Comparison of ENCODE assay signal across 11 cellular contexts in genomic region chr1:34549199-34549598, GRCh38.
DNase-seq lines count a peak whose midpoint lies in the region; ATAC-seq and TF ChIP-seq lines count a peak whose summit lies in the region.
"Had no signal": no experiment of that assay in that cellular context is flagged by ENCODE, and none has a peak within 500 bp of the region (broad histone marks: within the 10 kb centered on the region; RNA-seq: fewer than 3 reads in every experiment).

No MANE protein-coding gene starts in this region.

- intact Hi-C loops in upper lobe of right lung (cut with DNase I) = no loop called here

- TF ChIP-seq CTCF in endothelial cell (IDR thresholded peaks at IDR 0.05; ENCODE audit: unreplicated experiment) (peak; percentile 43), upper lobe of right lung (IDR thresholded peaks at IDR 0.05) (no peak), HFFc6 (IDR thresholded peaks at IDR 0.05) (no peak)

- no peak overlapping the region for H3K27ac Mint-ChIP-seq in stimulated activated naive CD8-positive, alpha-beta T cell treated with anti-CD3 and anti-CD28 coated beads, Interleukin-15, amount 100 ng/mL, for 72 hours
- H3K27ac Mint-ChIP-seq in endothelial cell (ENCODE audit: unreplicated experiment) (no peak overlapping the region), HFFc6 (no peak overlapping the region)
- H3K27ac Mint-ChIP-seq: activated CD8-positive, alpha-beta memory T cell treated with anti-CD3 and anti-CD28 coated beads, Interleukin-2, amount 10 ng/mL, durations not matched to agents 7 days and 5 days had no signal

- no peak for ATAC-seq in stimulated activated naive CD8-positive, alpha-beta T cell treated with anti-CD3 and anti-CD28 coated beads, Interleukin-15, Interleukin-2, amounts not matched to agents 100 U/mL and 50 U/mL, for 24 hours
- no peak for ATAC-seq in stimulated activated naive CD8-positive, alpha-beta T cell treated with anti-CD3 and anti-CD28 coated beads, Interleukin-15, amount 100 ng/mL, for 72 hours
- peak; percentile 46 for ATAC-seq in upper lobe of right lung
- ATAC-seq: activated CD8-positive, alpha-beta memory T cell treated with anti-CD3 and anti-CD28 coated beads, Interleukin-2, amount 10 ng/mL, durations not matched to agents 7 days and 5 days had no signal

- no peak overlapping the region for H3K27ac ChIP-seq in upper lobe of right lung
- H3K27ac ChIP-seq in substantia nigra (ENCODE audit: low read depth, low read length, poor library complexity, severe bottlenecking) = no peak overlapping the region

- H3K4me1 ChIP-seq in upper lobe of right lung = no peaks in the 10 kb centered on the region

- H3K36me3 ChIP-seq in upper lobe of right lung = no peaks in the 10 kb centered on the region

- peaks cover 29% of the 10 kb centered on the region for H3K27me3 Mint-ChIP-seq in stimulated activated naive CD8-positive, alpha-beta T cell treated with anti-CD3 and anti-CD28 coated beads, Interleukin-15, amount 100 ng/mL, for 72 hours
- H3K27me3 Mint-ChIP-seq in endothelial cell (ENCODE audit: unreplicated experiment) (peaks cover 5% of the 10 kb centered on the region), HFFc6 (ENCODE audit: insufficient read depth) (no peaks in the 10 kb centered on the region; the same call in none of the 2 replicates)

- DNase-seq in stimulated activated naive CD8-positive, alpha-beta T cell treated with anti-CD3 and anti-CD28 coated beads, Interleukin-15, Interleukin-2, amounts not matched to agents 100 U/mL and 50 U/mL, for 24 hours = peak; percentile 12
- no peak for DNase-seq in stimulated activated naive CD8-positive, alpha-beta T cell treated with anti-CD3 and anti-CD28 coated beads, Interleukin-15, amount 100 ng/mL, for 72 hours
- DNase-seq in NAMALWA (ENCODE audit: low spot score) (peak; percentile 26), endothelial cell (ENCODE audit: low spot score) (peak; percentile 69), upper lobe of right lung (no peak), HFFc6 (no peak), substantia nigra (lab: John Stamatoyannopoulos, UW) (no peak), NCI-H345 treated with DMSO at 0.1 percent for 48 hours (lab: John Stamatoyannopoulos, UW; ENCODE audit: unreplicated experiment) (no peak)
- DNase-seq: activated CD8-positive, alpha-beta memory T cell treated with anti-CD3 and anti-CD28 coated beads, Interleukin-2, amount 10 ng/mL, durations not matched to agents 7 days and 5 days; DND-41; foreskin melanocyte had no signal

- no peaks in the 10 kb centered on the region for H3K9me3 ChIP-seq in upper lobe of right lung

- H3K36me3 Mint-ChIP-seq in endothelial cell (ENCODE audit: low read depth, unreplicated experiment) = no peaks in the 10 kb centered on the region
- H3K36me3 Mint-ChIP-seq in HFFc6 (ENCODE audit: low read depth) = peaks cover 7% of the 10 kb centered on the region; the same call in 1 of the 2 replicates
- H3K36me3 Mint-ChIP-seq: activated CD8-positive, alpha-beta memory T cell treated with anti-CD3 and anti-CD28 coated beads, Interleukin-2, amount 10 ng/mL, durations not matched to agents 7 days and 5 days had no signal

- no peak overlapping the region for H3K4me3 ChIP-seq in upper lobe of right lung

- no peaks in the 10 kb centered on the region for H3K4me1 Mint-ChIP-seq in stimulated activated naive CD8-positive, alpha-beta T cell treated with anti-CD3 and anti-CD28 coated beads, Interleukin-15, amount 100 ng/mL, for 72 hours
- no peaks in the 10 kb centered on the region for H3K4me1 Mint-ChIP-seq in endothelial cell (ENCODE audit: unreplicated experiment)
- no peaks in the 10 kb centered on the region for H3K4me1 Mint-ChIP-seq in HFFc6 (ENCODE audit: low read depth)
- H3K4me1 Mint-ChIP-seq: activated CD8-positive, alpha-beta memory T cell treated with anti-CD3 and anti-CD28 coated beads, Interleukin-2, amount 10 ng/mL, durations not matched to agents 7 days and 5 days had no signal

- no peak overlapping the region for H3K4me3 Mint-ChIP-seq in stimulated activated naive CD8-positive, alpha-beta T cell treated with anti-CD3 and anti-CD28 coated beads, Interleukin-15, amount 100 ng/mL, for 72 hours
- no peak overlapping the region for H3K4me3 Mint-ChIP-seq in endothelial cell (ENCODE audit: unreplicated experiment)
- H3K4me3 Mint-ChIP-seq in HFFc6 = no peak overlapping the region
- H3K4me3 Mint-ChIP-seq: activated CD8-positive, alpha-beta memory T cell treated with anti-CD3 and anti-CD28 coated beads, Interleukin-2, amount 10 ng/mL, durations not matched to agents 7 days and 5 days had no signal

- H3K27me3 ChIP-seq in upper lobe of right lung = peaks cover 4% of the 10 kb centered on the region

- H3K9me3 Mint-ChIP-seq in stimulated activated naive CD8-positive, alpha-beta T cell treated with anti-CD3 and anti-CD28 coated beads, Interleukin-15, amount 100 ng/mL, for 72 hours = peaks cover 0 to 19% of the 10 kb centered on the region in 2 donors
- H3K9me3 Mint-ChIP-seq in endothelial cell (ENCODE audit: unreplicated experiment) = no peaks in the 10 kb centered on the region
- H3K9me3 Mint-ChIP-seq in HFFc6 = peaks cover 76% of the 10 kb centered on the region

Comparison
In these comparisons a context has a peak if more than half of its experiments do, and no peak if none do; other contexts are left out.
1. DNase-seq: peak in stimulated activated naive CD8-positive, alpha-beta T cell treated with anti-CD3 and anti-CD28 coated beads, Interleukin-15, Interleukin-2, amounts not matched to agents 100 U/mL and 50 U/mL, for 24 hours (single experiment), NAMALWA (single experiment) and endothelial cell (single experiment); none in stimulated activated naive CD8-positive, alpha-beta T cell treated with anti-CD3 and anti-CD28 coated beads, Interleukin-15, amount 100 ng/mL, for 72 hours (0 of 2), upper lobe of right lung (single experiment), HFFc6 (single experiment), substantia nigra (0 of 49) and NCI-H345 treated with DMSO at 0.1 percent for 48 hours (single experiment).